In the genomic region with DNA sequence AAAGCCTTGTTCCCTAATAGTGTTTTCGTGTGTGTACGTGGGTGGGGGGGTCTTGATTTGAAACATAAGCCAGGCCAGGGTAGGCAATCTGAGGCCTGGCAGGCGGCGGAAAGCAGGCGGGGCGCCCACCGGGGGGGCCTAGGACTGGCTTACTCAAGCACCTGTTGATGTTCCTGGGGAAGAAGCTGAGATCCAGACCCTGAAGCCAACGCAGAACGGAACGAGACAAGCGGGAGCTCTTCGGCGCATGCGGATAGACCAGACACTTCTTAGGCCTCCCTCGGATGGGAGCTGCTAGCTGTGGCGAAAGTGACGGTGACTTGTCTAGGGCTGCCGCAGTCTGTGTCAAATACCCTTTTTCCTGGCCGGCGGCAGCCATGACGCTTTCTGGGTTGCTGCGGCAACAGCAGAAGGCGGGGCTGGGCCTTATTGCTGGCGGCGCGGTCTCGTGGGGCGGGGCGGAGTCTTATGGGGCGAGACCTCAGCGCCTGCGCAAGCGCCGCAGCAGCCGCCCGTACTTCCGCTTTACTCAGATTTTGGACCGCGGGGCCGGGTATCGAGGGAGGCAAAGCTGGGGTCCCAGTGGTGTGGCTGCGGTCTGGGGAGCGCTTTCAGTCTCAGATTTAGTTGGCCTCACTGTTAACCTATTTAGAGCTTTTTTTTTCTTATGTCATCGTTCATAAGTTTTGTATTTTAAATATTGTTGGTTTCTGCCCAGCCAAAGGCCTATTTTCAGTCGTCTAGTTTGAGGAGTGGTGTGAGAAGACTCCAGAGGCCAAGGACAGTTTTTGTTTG, we compare ENCODE assay signal across 8 cellular contexts. TPM values are rescaled to one million over a fixed set of nuclear protein-coding genes. Genes with fewer than 3 reads are reported as not detected.
DNase-seq lines count a peak whose midpoint lies in the region; ATAC-seq and TF ChIP-seq lines count a peak whose summit lies in the region.

Gene SPATA4, minus strand, starts transcription at position 402 of the 795 bp plus-strand sequence. Its CDS starts 23 bp downstream, at position 379.

- ATAC-seq in HG02798 (IDR thresholded peaks at IDR 0.05; ENCODE audit: poor library complexity, unreplicated experiment) (peak; percentile 98), Right ventricle myocardium superior (ENCODE audit: poor library complexity) (peak; percentile 100)
- ATAC-seq in activated naive CD8-positive, alpha-beta T cell treated with anti-CD3 and anti-CD28 coated beads, Interleukin-2, amount 50 U/mL, for 24 hours, result peak; percentile 82

- no peak for TF ChIP-seq POLR2A in ovary (IDR thresholded peaks at IDR 0.05)
- TF ChIP-seq POLR2A in thyroid gland (IDR thresholded peaks at IDR 0.05), result peak in 1 of 2 donors; percentile 79

- H3K27me3 Mint-ChIP-seq in activated naive CD8-positive, alpha-beta T cell treated with anti-CD3 and anti-CD28 coated beads, Interleukin-2, amount 50 U/mL, for 24 hours, result peaks cover 27% of the 10 kb centered on the region

- peaks cover 4% of the 10 kb centered on the region for H3K36me3 Mint-ChIP-seq in activated naive CD8-positive, alpha-beta T cell treated with anti-CD3 and anti-CD28 coated beads, Interleukin-2, amount 50 U/mL, for 24 hours (ENCODE audit: low read depth)

- DNase-seq in GM10266 (ENCODE audit: extremely low spot score), result peak; percentile 89
- DNase-seq in NCI-H1417 treated with DMSO at 0.1 percent for 48 hours (lab: John Stamatoyannopoulos, UW), result peak; percentile 76
- DNase-seq in SW 1271 (lab: John Stamatoyannopoulos, UW), result peak; percentile 10 to 82
- peak; percentile 94 for DNase-seq in activated naive CD8-positive, alpha-beta T cell treated with anti-CD3 and anti-CD28 coated beads, Interleukin-2, amount 50 U/mL, for 24 hours
- peak; percentile 98 for DNase-seq in Right ventricle myocardium superior
- peak; percentile 91 to 95 (median 93) for DNase-seq in ovary
- DNase-seq in thyroid gland, result peak; percentile 94 to 95

- 0% methylated on average over 41 to 45 of the region's 45 CpGs for WGBS in ovary, 3 donors
- 2% methylated on average over 26 to 45 of the region's 45 CpGs for WGBS in thyroid gland, 2 donors

- H3K4me3 Mint-ChIP-seq in activated naive CD8-positive, alpha-beta T cell treated with anti-CD3 and anti-CD28 coated beads, Interleukin-2, amount 50 U/mL, for 24 hours, result peak within 1 kb of the TSS; percentile 80

- intact Hi-C loops in Right ventricle myocardium superior (cut with DNase I) (loop anchor here (10.0 kb wide), 1 partner anchor 79 kb away; no protein-coding TSS in a partner anchor), ovary (cut with DNase I) (loop anchor here in 1 of 4 donors (10.0 kb wide), 1 partner anchor 129 kb away; no protein-coding TSS in a partner anchor), thyroid gland (cut with DNase I) (no loop called here)

- H3K9me3 Mint-ChIP-seq in activated naive CD8-positive, alpha-beta T cell treated with anti-CD3 and anti-CD28 coated beads, Interleukin-2, amount 50 U/mL, for 24 hours, result no peaks in the 10 kb centered on the region

- H3K27ac Mint-ChIP-seq in activated naive CD8-positive, alpha-beta T cell treated with anti-CD3 and anti-CD28 coated beads, Interleukin-2, amount 50 U/mL, for 24 hours, result peak within 1 kb of the TSS; percentile 86

- TF ChIP-seq CTCF in GM10266 (IDR thresholded peaks at IDR 0.05; ENCODE audit: control insufficient read depth, insufficient read depth, low read depth, missing control alignments) (no peak), ovary (IDR thresholded peaks at IDR 0.05) (no peak), thyroid gland (IDR thresholded peaks at IDR 0.05) (no peak)

- H3K9me3 ChIP-seq in ovary (no peaks in the 10 kb centered on the region), thyroid gland (no peaks in the 10 kb centered on the region)

- TF ChIP-seq EP300 in ovary (IDR thresholded peaks at IDR 0.05), result no peak

- H3K4me1 ChIP-seq in ovary (ENCODE audit: insufficient read depth) (no peaks in the 10 kb centered on the region), thyroid gland (no peaks in the 10 kb centered on the region)

- peak within 1 kb of the TSS in 1 of 2 donors; percentile 43 for H3K27ac ChIP-seq in ovary
- peak within 1 kb of the TSS; percentile 57 to 90 (median 78) for H3K27ac ChIP-seq in thyroid gland

- peak within 1 kb of the TSS; percentile 66 for H3K4me3 ChIP-seq in ovary
- peak within 1 kb of the TSS; percentile 48 to 53 (median 52) for H3K4me3 ChIP-seq in thyroid gland (replicated peaks in 1 of 3)

- peaks cover 42% of the 10 kb centered on the region for H3K4me1 Mint-ChIP-seq in activated naive CD8-positive, alpha-beta T cell treated with anti-CD3 and anti-CD28 coated beads, Interleukin-2, amount 50 U/mL, for 24 hours

- H3K27me3 ChIP-seq in ovary (no peaks in the 10 kb centered on the region), thyroid gland (no peaks in the 10 kb centered on the region)

- H3K36me3 ChIP-seq in ovary (no peaks in the 10 kb centered on the region), thyroid gland (no peaks in the 10 kb centered on the region)

RNA-seq across cellular contexts. Expression of gene SPATA4, which starts in this region (rescaled TPM):
- total RNA-seq in Right ventricle myocardium superior (0.32 TPM), ovary (1 to 10 TPM in 1 of 7 donors, under 1 TPM in 3, not detected in 3; 0.22 to 3.7 (median 0.26) TPM), thyroid gland (1 to 10 TPM in 2 of 4 donors, under 1 TPM in 2; 0.40 to 2.2 (median 1.1) TPM)
- polyA plus RNA-seq in ovary, result under 1 TPM; 0.06 to 0.22 TPM

Comparison
In these comparisons a context has a peak if more than half of its experiments do, and no peak if none do; other contexts are left out.
1. Peak in DNase-seq and ATAC-seq in Right ventricle myocardium superior; RNA of the gene not detected or under 1 TPM.
2. DNase-seq: peak in every context shown above with its lines; median percentile 98 in Right ventricle myocardium superior; 94 in thyroid gland; 94 in activated naive CD8-positive, alpha-beta T cell treated with anti-CD3 and anti-CD28 coated beads, Interleukin-2, amount 50 U/mL, for 24 hours; 93 in ovary; 89 in GM10266; 76 in NCI-H1417 treated with DMSO at 0.1 percent for 48 hours; 46 in SW 1271.